8 cellular contexts compared by ENCODE assay signal in genomic region chr1:33430751-33431593, GRCh38. TPM values are rescaled to one million over a fixed set of nuclear protein-coding genes. Genes with fewer than 3 reads are reported as not detected.
A peak's percentile ranks its signal among the peaks of the same experiment; 100 is the strongest.
DNase-seq lines count a peak whose midpoint lies in the region; ATAC-seq and TF ChIP-seq lines count a peak whose summit lies in the region.

PHC2 (minus strand) TSS chr1:33431095; CDS start chr1:33375539, 55,556 bp downstream.

- no peaks in the 10 kb centered on the region for H3K9me3 Mint-ChIP-seq in CD8-positive, alpha-beta memory T cell
- H3K9me3 Mint-ChIP-seq in endothelial cell (ENCODE audit: unreplicated experiment): no peaks in the 10 kb centered on the region

- no peaks in the 10 kb centered on the region for H3F3A ChIP-seq in OCI-LY1 (ENCODE audit: insufficient read depth, low read length)

- H3K27ac ChIP-seq in CD8-positive, alpha-beta memory T cell (ENCODE audit: low read depth, low read length): no peak within 1 kb of the TSS
- H3K27ac ChIP-seq in HUES6 (ENCODE audit: low read depth, low read length): no peak within 1 kb of the TSS
- no peak within 1 kb of the TSS for H3K27ac ChIP-seq in OCI-LY1 (ENCODE audit: low read depth, low read length, poor library complexity, severe bottlenecking)

- H3K9me2 ChIP-seq in OCI-LY1 (ENCODE audit: low read depth, low read length): no peaks in the 10 kb centered on the region

- H3K4me3 Mint-ChIP-seq in CD8-positive, alpha-beta memory T cell: peak within 1 kb of the TSS; percentile 22 to 89 (median 74)
- peak within 1 kb of the TSS; percentile 86 for H3K4me3 Mint-ChIP-seq in endothelial cell (ENCODE audit: unreplicated experiment)

- peaks cover 32% of the 10 kb centered on the region for H3K27me3 ChIP-seq in CD8-positive, alpha-beta memory T cell (ENCODE audit: insufficient read depth, low read length, poor library complexity, severe bottlenecking)
- H3K27me3 ChIP-seq in HUES6 (ENCODE audit: control insufficient read depth, insufficient read depth, low read length): peaks cover 40% of the 10 kb centered on the region
- no peaks in the 10 kb centered on the region; the same call in 1 of the 2 replicates for H3K27me3 ChIP-seq in OCI-LY1 (ENCODE audit: insufficient read depth, low read length)

- peaks cover 0 to under 1% (median 0%) of the 10 kb centered on the region in 3 donors for H3K36me3 Mint-ChIP-seq in CD8-positive, alpha-beta memory T cell
- peaks cover 6% of the 10 kb centered on the region for H3K36me3 Mint-ChIP-seq in endothelial cell (ENCODE audit: low read depth, unreplicated experiment)

- H3K9me3 ChIP-seq in CD8-positive, alpha-beta memory T cell (ENCODE audit: low read length): no peaks in the 10 kb centered on the region
- H3K9me3 ChIP-seq in HUES6 (ENCODE audit: control insufficient read depth, insufficient read depth, low read depth, low read length) (no peaks in the 10 kb centered on the region), OCI-LY1 (ENCODE audit: low read length) (no peaks in the 10 kb centered on the region)

- H3K27me3 Mint-ChIP-seq in CD8-positive, alpha-beta memory T cell: peaks cover 5 to 10% of the 10 kb centered on the region in 2 donors
- no peaks in the 10 kb centered on the region for H3K27me3 Mint-ChIP-seq in endothelial cell (ENCODE audit: unreplicated experiment)

- H3K36me3 ChIP-seq in CD8-positive, alpha-beta memory T cell (ENCODE audit: insufficient read depth, low read length): no peaks in the 10 kb centered on the region
- H3K36me3 ChIP-seq in HUES6 (ENCODE audit: control insufficient read depth, insufficient read depth, low read length): no peaks in the 10 kb centered on the region
- H3K36me3 ChIP-seq in OCI-LY1 (ENCODE audit: insufficient read depth, low read length): no peaks in the 10 kb centered on the region

- no peaks in the 10 kb centered on the region for H4K20me1 ChIP-seq in OCI-LY1 (ENCODE audit: insufficient read depth, low read length)

- peak within 1 kb of the TSS in 7 of 8 donors; percentile 19 to 82 (median 68) for H3K27ac Mint-ChIP-seq in CD8-positive, alpha-beta memory T cell
- H3K27ac Mint-ChIP-seq in endothelial cell (ENCODE audit: unreplicated experiment): peak within 1 kb of the TSS; percentile 87

- ATAC-seq in GM21390 (IDR thresholded peaks at IDR 0.05; ENCODE audit: unreplicated experiment): peak; percentile 93

- peak within 1 kb of the TSS; percentile 68 for H3K4me2 ChIP-seq in OCI-LY1 (ENCODE audit: low read length)

- POLR2A ChIA-PET in CD8-positive, alpha-beta memory T cell (lab: Charles Lee): no interaction called here

- no peak within 1 kb of the TSS for H2AFZ ChIP-seq in OCI-LY1 (ENCODE audit: low read length)

- peaks cover 4 to 5% (median 5%) of the 10 kb centered on the region in 3 donors for H3K4me1 Mint-ChIP-seq in CD8-positive, alpha-beta memory T cell
- peaks cover 24% of the 10 kb centered on the region for H3K4me1 Mint-ChIP-seq in endothelial cell (ENCODE audit: unreplicated experiment)

- TF ChIP-seq CTCF in OCI-LY1 (IDR thresholded peaks at IDR 0.05; ENCODE audit: low read length) (no peak), endothelial cell (IDR thresholded peaks at IDR 0.05; ENCODE audit: unreplicated experiment) (peak; percentile 42)

- H3K4me1 ChIP-seq in CD8-positive, alpha-beta memory T cell (ENCODE audit: insufficient read depth, low read length): peaks cover 10% of the 10 kb centered on the region
- peaks cover 35% of the 10 kb centered on the region for H3K4me1 ChIP-seq in HUES6 (ENCODE audit: control insufficient read depth, insufficient read depth, low read length)
- peaks cover 3% of the 10 kb centered on the region for H3K4me1 ChIP-seq in OCI-LY1 (ENCODE audit: insufficient read depth, low read length, severe bottlenecking)

- peak; percentile 77 to 94 (median 91) for DNase-seq in CD8-positive, alpha-beta memory T cell
- peak; percentile 93 for DNase-seq in activated CD8-positive, alpha-beta memory T cell treated with anti-CD3 and anti-CD28 coated beads, Interleukin-2, amount 50 U/mL, for 48 hours
- DNase-seq in endothelial cell (ENCODE audit: low spot score): peak; percentile 97
- DNase-seq in mesenteric fat pad (ENCODE audit: low spot score): peak; percentile 99
- peak; percentile 87 for DNase-seq in stimulated activated CD8-positive, alpha-beta memory T cell treated with anti-CD3 and anti-CD28 coated beads, Interleukin-12 subunit alpha, Interleukin-12 subunit beta, amount 100 ng/mL, for 4 hours (ENCODE audit: low read depth)

- peak within 1 kb of the TSS; percentile 21 for H3K4me3 ChIP-seq in CD8-positive, alpha-beta memory T cell (ENCODE audit: low read length)
- peak within 1 kb of the TSS; percentile 61 for H3K4me3 ChIP-seq in HUES6 (ENCODE audit: low read depth, low read length)
- H3K4me3 ChIP-seq in OCI-LY1 (ENCODE audit: low read depth, low read length, poor library complexity, severe bottlenecking): peak within 1 kb of the TSS; percentile 59

- H3K79me2 ChIP-seq in OCI-LY1 (ENCODE audit: insufficient read depth, low read length): no peaks in the 10 kb centered on the region

- H3K9ac ChIP-seq in HUES6 (ENCODE audit: low read length) (peak within 1 kb of the TSS; percentile 37), OCI-LY1 (ENCODE audit: low read length) (peak within 1 kb of the TSS; percentile 36; the same call in 1 of the 2 replicates)

- CTCF ChIA-PET in CD8-positive, alpha-beta memory T cell (lab: Charles Lee): interaction anchor here (1.0 kb wide), 1 partner anchor 79 kb away, joined by 3 read pairs; no protein-coding TSS in a partner anchor

RNA-seq across cellular contexts. Expression of gene PHC2, which starts in this region (rescaled TPM):
- 10 to 100 TPM; 25.5 to 25.8 TPM for total RNA-seq in CD8-positive, alpha-beta memory T cell
- polyA plus RNA-seq in CD8-positive, alpha-beta memory T cell: 34.2 TPM
- total RNA-seq in endothelial cell (ENCODE audit: unreplicated experiment) (177 TPM), mesenteric fat pad (142 TPM)
